17 cellular contexts compared by ENCODE assay signal in the genomic region with DNA sequence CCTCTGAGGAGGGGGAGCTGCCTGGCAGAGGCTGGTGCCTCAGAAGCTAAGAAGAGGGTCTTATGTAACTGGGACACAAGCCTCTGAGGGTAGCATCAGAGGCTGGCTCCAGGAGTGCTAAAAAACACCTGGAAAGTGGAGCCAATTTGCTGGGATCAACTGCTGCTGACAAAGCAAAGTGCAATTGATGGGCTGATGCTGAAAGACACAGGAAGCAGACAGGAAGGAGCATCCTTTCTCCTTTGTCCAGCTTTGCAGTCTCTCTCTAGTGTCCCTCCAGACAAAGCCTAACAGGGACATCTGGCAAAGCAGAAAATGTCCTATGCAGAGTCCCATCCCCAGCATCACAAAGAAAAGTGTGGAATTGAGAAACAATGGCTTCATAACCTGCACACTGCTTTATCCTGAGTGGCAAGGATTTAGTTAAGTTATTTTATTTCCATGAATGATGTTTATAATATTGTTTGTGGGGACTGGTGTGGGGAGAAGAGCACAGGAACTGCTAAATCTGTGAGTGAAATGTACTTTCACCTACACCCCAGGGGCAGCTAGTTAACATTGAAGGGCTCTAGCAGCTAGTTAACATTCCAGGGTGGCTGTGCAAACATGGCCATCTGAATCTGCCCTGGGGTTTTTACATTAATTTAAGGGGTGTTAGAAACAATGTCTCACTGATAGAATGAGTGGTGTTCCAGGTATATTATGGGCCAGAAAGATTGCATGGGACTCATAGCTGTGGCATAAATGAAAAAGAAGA. TPM values are rescaled to one million over a fixed set of nuclear protein-coding genes. Genes with fewer than 3 reads are reported as not detected.
"Had no signal": no experiment of that assay in that cellular context is flagged by ENCODE, and none has a peak within 500 bp of the region (broad histone marks: within the 10 kb centered on the region; RNA-seq: fewer than 3 reads in every experiment).

No MANE protein-coding gene starts in this region.

- H3K9me3 Mint-ChIP-seq: activated CD4-positive, alpha-beta memory T cell treated with anti-CD3 and anti-CD28 coated beads, Interleukin-2, amount 10 ng/mL, durations not matched to agents 7 days and 5 days had no signal

- H3K4me3 Mint-ChIP-seq: activated CD4-positive, alpha-beta memory T cell treated with anti-CD3 and anti-CD28 coated beads, Interleukin-2, amount 10 ng/mL, durations not matched to agents 7 days and 5 days; activated T-cell treated with anti-CD3 and anti-CD28 coated beads, Interleukin-2, amount 50 U/mL, for 24 hours; nephron; T-helper 17 cell had no signal

- H3K4me1 Mint-ChIP-seq: activated CD4-positive, alpha-beta memory T cell treated with anti-CD3 and anti-CD28 coated beads, Interleukin-2, amount 10 ng/mL, durations not matched to agents 7 days and 5 days; nephron; T-helper 17 cell had no signal

- H3K9me3 ChIP-seq: uterus had no signal

- H3K4me3 ChIP-seq: tibial artery, uterus had no signal

- H3K4me1 ChIP-seq: tibial artery, uterus had no signal

- H3K27ac ChIP-seq: tibial artery, uterus had no signal

- H3K27ac Mint-ChIP-seq: activated CD4-positive, alpha-beta memory T cell treated with anti-CD3 and anti-CD28 coated beads, Interleukin-2, amount 10 ng/mL, durations not matched to agents 7 days and 5 days; activated T-cell treated with anti-CD3 and anti-CD28 coated beads, Interleukin-2, amount 50 U/mL, for 24 hours; T-helper 17 cell had no signal

- H3K27me3 Mint-ChIP-seq: T-helper 17 cell had no signal

- H3K27me3 ChIP-seq: tibial artery, uterus had no signal

- DNase-seq: activated CD4-positive, alpha-beta memory T cell treated with anti-CD3 and anti-CD28 coated beads, Interleukin-2, amount 10 ng/mL, durations not matched to agents 7 days and 5 days; activated CD4-positive, alpha-beta T cell treated with anti-CD3 and anti-CD28 coated beads for 4 hours; activated naive CD4-positive, alpha-beta T cell treated with anti-CD3 and anti-CD28 coated beads, Interleukin-2, amount 50 U/mL, for 16 hours; activated T-cell treated with anti-CD3 and anti-CD28 coated beads, Interleukin-2, amount 50 U/mL, for 24 hours; kidney glomerular epithelial cell; stimulated activated CD4-positive, alpha-beta T cell treated with anti-CD3 and anti-CD28 coated beads, Interleukin-2, amount 100 ng/mL, for 48 hours; stimulated activated naive CD4-positive, alpha-beta T cell; T-helper 17 cell; tibial artery; uterus had no signal

- ATAC-seq: T-helper 17 cell had no signal

- FAIRE-seq: colon, endometrium had no signal

- H3K36me3 ChIP-seq: tibial artery, uterus had no signal

RNA-seq across cellular contexts. Expression of a gene that starts 55.9 kb away (rescaled TPM):
- total RNA-seq: activated CD4-positive, alpha-beta memory T cell treated with anti-CD3 and anti-CD28 coated beads, Interleukin-2, amount 10 ng/mL, durations not matched to agents 7 days and 5 days; lower leg skin; mesenteric fat pad; osteocyte; subcutaneous adipose tissue; T-helper 17 cell had no signal
